Comparison of ENCODE assay signal across 27 cellular contexts in the genomic region with DNA sequence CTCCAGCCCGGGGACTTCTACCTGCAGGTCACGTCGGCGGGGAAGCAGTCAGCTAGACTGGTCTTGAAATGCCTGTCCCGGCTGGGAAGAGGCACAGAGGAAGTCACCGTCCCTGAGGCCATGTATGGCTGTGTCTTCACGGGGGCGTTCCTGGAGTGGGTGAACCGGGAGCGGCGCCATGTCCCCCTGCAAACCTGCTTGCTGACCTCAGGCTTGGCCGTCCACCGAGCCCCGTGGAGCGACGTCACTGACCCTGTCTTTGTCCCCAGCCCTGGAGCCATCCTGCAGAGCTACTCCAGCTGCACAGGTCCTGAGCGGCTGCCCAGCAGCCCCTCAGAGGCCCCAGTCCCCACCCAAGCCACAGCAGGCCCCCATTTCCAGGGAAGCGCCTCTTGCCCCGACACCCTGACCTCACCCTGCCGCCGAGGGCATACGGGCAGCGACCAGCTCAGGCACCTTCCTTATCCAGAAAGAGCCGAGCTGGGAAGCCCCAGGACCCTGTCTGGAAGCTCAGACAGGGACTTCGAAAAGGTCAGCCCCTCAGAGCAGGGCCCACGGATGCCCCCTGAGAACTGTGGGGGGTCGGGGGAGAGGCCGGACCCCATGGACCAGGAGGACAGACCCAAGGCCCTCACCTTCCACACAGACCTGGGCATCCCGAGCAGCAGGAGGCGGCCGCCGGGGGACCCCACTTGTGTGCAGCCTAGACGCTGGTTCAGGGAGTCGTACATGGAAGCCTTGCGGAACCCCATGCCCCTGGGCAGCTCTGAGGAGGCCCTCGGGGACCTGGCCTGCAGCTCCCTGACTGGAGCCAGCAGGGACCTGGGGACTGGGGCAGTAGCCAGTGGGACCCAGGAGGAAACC. TPM values are rescaled to one million over a fixed set of nuclear protein-coding genes. Genes with fewer than 3 reads are reported as not detected.
"Had no signal": no experiment of that assay in that cellular context is flagged by ENCODE, and none has a peak within 500 bp of the region (broad histone marks: within the 10 kb centered on the region; RNA-seq: fewer than 3 reads in every experiment).

No MANE protein-coding gene starts in this region.

- DNase-seq: activated CD4-positive, alpha-beta memory T cell treated with anti-CD3 and anti-CD28 coated beads for 36 hours; activated CD4-positive, alpha-beta T cell treated with anti-CD3 and anti-CD28 coated beads for 4 hours; activated CD4-positive, CD25-positive, alpha-beta regulatory T cell; activated effector memory CD4-positive, alpha-beta T cell treated with anti-CD3 and anti-CD28 coated beads, Interleukin-2, amount 50 U/mL, for 16 hours; activated naive CD4-positive, alpha-beta T cell treated with anti-CD3 and anti-CD28 coated beads, Interleukin-2, amount 10 ng/mL, durations not matched to agents 7 days and 5 days; activated T-cell treated with anti-CD3 and anti-CD28 coated beads, Interleukin-2, amount 50 U/mL, for 72 hours; brain microvascular endothelial cell; caudate nucleus; colonic mucosa; heart right ventricle; lower lobe of right lung; mesendoderm; mucosa of descending colon; retina; stimulated activated CD4-positive, alpha-beta T cell treated with anti-CD3 and anti-CD28 coated beads, Interleukin-2, amount 100 ng/mL, for 48 hours; stimulated activated CD8-positive, alpha-beta memory T cell treated with anti-CD3 and anti-CD28 coated beads, Interleukin-4, amount 100 ng/mL, for 48 hours; stimulated activated naive B cell treated with anti-CD40 and anti-IgM and Interleukin-4, amounts not matched to agents 10 μg/mL and 1 μg/mL and 100 μg/mL, for 72 hours; SW 1271; T-helper 17 cell; upper lobe of right lung had no signal

- ATAC-seq: activated T-cell treated with anti-CD3 and anti-CD28 coated beads, Interleukin-2, amount 50 U/mL, for 72 hours; mucosa of descending colon; stimulated activated naive B cell treated with anti-CD40 and anti-IgM and Interleukin-4, amounts not matched to agents 10 μg/mL and 1 μg/mL and 100 μg/mL, for 72 hours; T-helper 17 cell; upper lobe of right lung had no signal

- H3K27me3 ChIP-seq: ascending aorta, brain microvascular endothelial cell, colonic mucosa, upper lobe of right lung had no signal

- H3K9me3 ChIP-seq: ascending aorta, colonic mucosa, heart right ventricle, lower lobe of right lung, mucosa of descending colon, upper lobe of right lung had no signal

- H3K27ac ChIP-seq: ascending aorta, brain microvascular endothelial cell, colonic mucosa, epithelial cell of prostate, heart right ventricle, lower lobe of right lung, upper lobe of right lung had no signal

- H3K4me1 ChIP-seq: ascending aorta, colonic mucosa, heart right ventricle, lower lobe of right lung, upper lobe of right lung had no signal

- H3K4me3 ChIP-seq: ascending aorta, colonic mucosa, heart right ventricle, lower lobe of right lung, mucosa of descending colon, upper lobe of right lung had no signal

- FAIRE-seq: keratinocyte had no signal

- H3K36me3 ChIP-seq: ascending aorta, brain microvascular endothelial cell, colonic mucosa, heart right ventricle, lower lobe of right lung, upper lobe of right lung had no signal

RNA-seq across cellular contexts. Expression of a gene that starts 47.8 kb away (rescaled TPM):
- total RNA-seq: activated CD4-positive, alpha-beta memory T cell treated with anti-CD3 and anti-CD28 coated beads for 36 hours; activated T-cell treated with anti-CD3 and anti-CD28 coated beads, Interleukin-2, amount 50 U/mL, for 72 hours; ascending aorta had no signal

RNA-seq across cellular contexts. Expression of a gene that starts 51.5 kb away (rescaled TPM):
- total RNA-seq: activated CD4-positive, alpha-beta memory T cell treated with anti-CD3 and anti-CD28 coated beads for 36 hours; activated T-cell treated with anti-CD3 and anti-CD28 coated beads, Interleukin-2, amount 50 U/mL, for 72 hours; ascending aorta; colonic mucosa; endodermal cell; fibroblast of villous mesenchyme; lower lobe of right lung; mucosa of descending colon; omental fat pad; posterior vena cava; T-helper 17 cell; upper lobe of right lung had no signal
